ENCODE assay signal across 8 cellular contexts in the genomic region with DNA sequence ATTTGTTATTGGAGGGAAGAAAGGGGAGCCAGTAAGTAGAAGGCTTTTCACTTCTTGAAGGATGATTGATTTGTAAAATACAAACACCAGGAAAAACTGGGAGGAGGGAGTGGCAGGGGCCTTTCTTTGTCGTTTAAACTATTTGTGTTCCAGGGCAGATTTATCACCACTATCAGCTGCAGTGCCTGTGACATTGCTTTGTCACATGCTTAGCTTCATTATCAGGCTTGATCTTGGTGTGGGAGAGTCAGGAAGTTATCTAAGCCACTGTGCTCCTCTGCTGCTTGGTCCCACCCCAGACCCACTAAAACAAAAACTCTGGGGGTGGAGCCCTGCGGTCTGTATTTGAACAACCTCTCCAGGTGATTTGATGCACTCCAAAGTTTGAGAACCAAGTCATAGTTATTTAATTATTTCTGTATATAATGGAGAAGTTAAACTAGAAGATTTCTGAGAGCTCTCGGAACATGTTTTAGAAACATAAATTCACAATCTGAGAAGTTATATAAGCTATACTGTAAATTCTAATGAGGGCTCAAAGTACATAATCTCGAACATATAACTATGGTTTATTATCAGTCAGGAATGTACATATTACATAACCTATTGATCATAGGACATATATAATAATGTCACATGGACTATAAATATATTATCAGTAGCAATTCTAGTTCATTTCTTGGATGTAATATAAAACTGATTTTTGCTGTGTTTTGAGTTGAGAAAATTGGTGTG.
DNase-seq lines count a peak whose midpoint lies in the region; ATAC-seq and FAIRE-seq lines count a peak whose summit lies in the region.

No MANE protein-coding gene starts in this region.

- H3K27me3 Mint-ChIP-seq in activated naive CD4-positive, alpha-beta T cell treated with anti-CD3 and anti-CD28 coated beads, Interleukin-2, amount 50 U/mL, for 24 hours = no peaks in the 10 kb centered on the region

- peaks cover 79% of the 10 kb centered on the region for H3K4me1 Mint-ChIP-seq in activated naive CD4-positive, alpha-beta T cell treated with anti-CD3 and anti-CD28 coated beads, Interleukin-2, amount 50 U/mL, for 24 hours

- intact Hi-C loops in posterior vena cava (cut with DNase I) = loop anchor here in 1 of 2 donors (10.0 kb wide), 1 partner anchor 915 kb away; no protein-coding TSS in a partner anchor

- H3K9me3 Mint-ChIP-seq in activated naive CD4-positive, alpha-beta T cell treated with anti-CD3 and anti-CD28 coated beads, Interleukin-2, amount 50 U/mL, for 24 hours = peaks cover 10% of the 10 kb centered on the region

- H3K36me3 Mint-ChIP-seq in activated naive CD4-positive, alpha-beta T cell treated with anti-CD3 and anti-CD28 coated beads, Interleukin-2, amount 50 U/mL, for 24 hours = peaks cover 11% of the 10 kb centered on the region

- H3K4me3 Mint-ChIP-seq in activated naive CD4-positive, alpha-beta T cell treated with anti-CD3 and anti-CD28 coated beads, Interleukin-2, amount 50 U/mL, for 24 hours = peak overlapping the region; percentile 69

- peak; percentile 67 for ATAC-seq in GM18502 (IDR thresholded peaks at IDR 0.05; ENCODE audit: poor library complexity, unreplicated experiment)

- no peak for FAIRE-seq in HTR-8/SVneo (lab: Jason Lieb, UNC)

- DNase-seq in SW480 (ENCODE audit: low spot score) = peak; percentile 28
- peak; percentile 61 for DNase-seq in stimulated activated CD4-positive, alpha-beta T cell treated with anti-CD3 and anti-CD28 coated beads, Interleukin-12 subunit alpha, Interleukin-12 subunit beta, amount 100 ng/mL, for 4 hours
- DNase-seq in posterior vena cava (ENCODE audit: low spot score) = no peak
- no peak for DNase-seq in EL
- no peak for DNase-seq in HTR-8/SVneo (ENCODE audit: insufficient read length, low spot score)
- no peak for DNase-seq in globus pallidus (ENCODE audit: low spot score)

- H3K27ac Mint-ChIP-seq in activated naive CD4-positive, alpha-beta T cell treated with anti-CD3 and anti-CD28 coated beads, Interleukin-2, amount 50 U/mL, for 24 hours = peak overlapping the region; percentile 94

Comparison
In these comparisons a context has a peak if more than half of its experiments do, and no peak if none do; other contexts are left out.
1. DNase-seq: peak in SW480 (single experiment) and stimulated activated CD4-positive, alpha-beta T cell treated with anti-CD3 and anti-CD28 coated beads, Interleukin-12 subunit alpha, Interleukin-12 subunit beta, amount 100 ng/mL, for 4 hours (single experiment); none in posterior vena cava (single experiment), EL (single experiment), HTR-8/SVneo (single experiment) and globus pallidus (single experiment).